ENCODE assay signal across 9 cellular contexts in the genomic region with DNA sequence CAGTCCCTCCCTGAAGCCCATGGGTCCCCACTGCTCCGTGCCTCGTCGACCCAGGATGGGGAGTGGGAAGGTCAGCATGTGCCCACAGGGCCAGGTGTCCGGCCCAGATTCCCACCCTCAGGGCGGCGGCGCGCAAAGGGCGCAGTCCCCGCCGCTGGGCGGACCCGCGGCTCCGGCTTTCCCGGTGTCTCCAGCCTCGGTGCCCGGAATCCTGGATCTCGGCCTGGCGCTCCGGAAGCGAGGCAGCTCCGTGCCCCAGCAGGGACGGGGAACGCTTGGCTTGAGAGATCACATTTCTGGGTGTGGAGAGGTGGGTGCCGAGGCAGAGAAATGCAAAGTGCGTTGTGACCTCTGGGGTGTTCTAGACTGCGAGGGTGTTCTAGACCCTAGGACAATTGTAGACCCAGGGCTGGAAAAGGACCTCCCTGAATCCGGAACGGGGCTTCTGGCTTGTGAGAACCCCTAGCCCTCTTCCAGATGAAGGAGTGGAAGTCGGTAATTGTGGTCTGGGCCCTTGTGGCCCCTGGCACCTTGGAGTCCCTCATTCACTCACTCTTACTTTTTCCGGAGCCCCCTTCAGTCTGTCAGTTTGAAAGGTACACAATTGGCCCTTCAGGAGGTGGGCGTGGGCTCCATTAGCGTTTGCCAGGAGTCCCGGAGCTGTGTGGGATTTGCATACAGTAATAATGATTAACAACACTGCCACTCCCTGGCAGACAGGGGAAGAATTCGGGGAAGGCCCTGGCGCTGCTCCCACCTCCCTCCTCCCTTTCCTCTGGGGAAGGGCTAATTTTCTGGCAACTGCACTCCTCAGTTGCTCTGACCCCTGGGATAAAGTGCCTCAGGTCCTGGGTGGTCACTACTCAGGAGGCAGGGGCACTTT. TPM values are rescaled to one million over a fixed set of nuclear protein-coding genes. Genes with fewer than 3 reads are reported as not detected.
A peak's percentile ranks its signal among the peaks of the same experiment; 100 is the strongest.
DNase-seq lines count a peak whose midpoint lies in the region; ATAC-seq, FAIRE-seq and TF ChIP-seq lines count a peak whose summit lies in the region.
"Had no signal": no experiment of that assay in that cellular context is flagged by ENCODE, and none has a peak within 500 bp of the region (broad histone marks: within the 10 kb centered on the region; RNA-seq: fewer than 3 reads in every experiment).

No MANE protein-coding gene starts in this region.

- H3K9me3 Mint-ChIP-seq in activated T-helper 2 cell treated with anti-CD3 and anti-CD28 coated beads, Interferon-gamma antibody, Interleukin-2, Interleukin-4, amounts not matched to agents 10 μg/mL and 5 μg/mL and 100 μg/mL, durations not matched to agents 14 hours and 24 hours and 36 hours: no peaks in the 10 kb centered on the region

- peaks cover 31% of the 10 kb centered on the region for H3K27me3 ChIP-seq in iPS DF 6.9 (ENCODE audit: control insufficient read depth, insufficient read depth, low read length)
- H3K27me3 ChIP-seq in rectal smooth muscle tissue (ENCODE audit: control insufficient read depth, insufficient read depth, low read length): peaks cover 2% of the 10 kb centered on the region

- intact Hi-C loops in activated T-helper 2 cell treated with anti-CD3 and anti-CD28 coated beads, Interferon-gamma antibody, Interleukin-2, Interleukin-4, amounts not matched to agents 10 μg/mL and 5 μg/mL and 100 μg/mL, durations not matched to agents 14 hours and 24 hours and 36 hours (cut with micrococcal nuclease): no loop called here

- no peak overlapping the region for H3K27ac ChIP-seq in 22Rv1
- H3K27ac ChIP-seq in iPS DF 6.9 (ENCODE audit: low read length): no peak overlapping the region
- H3K27ac ChIP-seq in rectal smooth muscle tissue (ENCODE audit: low read depth, low read length): peak overlapping the region; percentile 76

- H3K36me3 ChIP-seq in iPS DF 6.9 (ENCODE audit: control insufficient read depth, insufficient read depth, low read length) (no peaks in the 10 kb centered on the region), rectal smooth muscle tissue (ENCODE audit: control insufficient read depth, insufficient read depth, low read length) (no peaks in the 10 kb centered on the region)

- DNase-seq in GM19239 (ENCODE audit: insufficient read length, low spot score) (no peak), NCI-H2196 (lab: John Stamatoyannopoulos, UW; ENCODE audit: unreplicated experiment) (peak; percentile 84), astrocyte of the hippocampus (ENCODE audit: low read depth, low spot score) (peak; percentile 81), iPS DF 6.9 (ENCODE audit: low read depth, low spot score) (peak; percentile 37)
- no peak for DNase-seq in activated T-helper 2 cell treated with anti-CD3 and anti-CD28 coated beads, Interferon-gamma antibody, Interleukin-2, Interleukin-4, amounts not matched to agents 10 μg/mL and 5 μg/mL and 100 μg/mL, durations not matched to agents 14 hours and 24 hours and 36 hours (ENCODE audit: low spot score)

- H3K27me3 Mint-ChIP-seq in activated T-helper 2 cell treated with anti-CD3 and anti-CD28 coated beads, Interferon-gamma antibody, Interleukin-2, Interleukin-4, amounts not matched to agents 10 μg/mL and 5 μg/mL and 100 μg/mL, durations not matched to agents 14 hours and 24 hours and 36 hours (ENCODE audit: low read depth): peaks cover 78% of the 10 kb centered on the region

- no CpG with 5 or more reads among the region's 37 CpGs for WGBS in iPS DF 6.9 (ENCODE audit: insufficient coverage, insufficient read length)

- no peaks in the 10 kb centered on the region for H3K9me3 ChIP-seq in iPS DF 6.9 (ENCODE audit: control insufficient read depth, insufficient read depth, low read length)

- no peaks in the 10 kb centered on the region for H3K36me3 Mint-ChIP-seq in activated T-helper 2 cell treated with anti-CD3 and anti-CD28 coated beads, Interferon-gamma antibody, Interleukin-2, Interleukin-4, amounts not matched to agents 10 μg/mL and 5 μg/mL and 100 μg/mL, durations not matched to agents 14 hours and 24 hours and 36 hours (ENCODE audit: low read depth)

- ATAC-seq in activated CD4-positive, CD25-positive, alpha-beta regulatory T cell treated with anti-CD3 and anti-CD28 coated beads, Interleukin-2, amount 50 U/mL, for 24 hours: no peak

- no peaks in the 10 kb centered on the region for H3K4me1 Mint-ChIP-seq in activated T-helper 2 cell treated with anti-CD3 and anti-CD28 coated beads, Interferon-gamma antibody, Interleukin-2, Interleukin-4, amounts not matched to agents 10 μg/mL and 5 μg/mL and 100 μg/mL, durations not matched to agents 14 hours and 24 hours and 36 hours (ENCODE audit: low read depth)

- H3K4me3 ChIP-seq in iPS DF 6.9 (ENCODE audit: low read length) (peak overlapping the region; percentile 30; the same call in 1 of the 2 replicates), rectal smooth muscle tissue (ENCODE audit: low read length) (peak overlapping the region; percentile 77)

- no peak overlapping the region for H3K9ac ChIP-seq in rectal smooth muscle tissue (ENCODE audit: low read length)

- peak; percentile 39 for FAIRE-seq in GM19239 (lab: Jason Lieb, UNC)
- FAIRE-seq: endometrium had no signal

- no peak overlapping the region for H3K27ac Mint-ChIP-seq in activated T-helper 2 cell treated with anti-CD3 and anti-CD28 coated beads, Interferon-gamma antibody, Interleukin-2, Interleukin-4, amounts not matched to agents 10 μg/mL and 5 μg/mL and 100 μg/mL, durations not matched to agents 14 hours and 24 hours and 36 hours

- TF ChIP-seq CTCF in 22Rv1 (IDR thresholded peaks at IDR 0.05): peak; percentile 62

- H3K4me1 ChIP-seq in iPS DF 6.9 (ENCODE audit: control insufficient read depth, insufficient read depth, low read length): peaks cover 7% of the 10 kb centered on the region; the same call in 1 of the 2 replicates
- H3K4me1 ChIP-seq in rectal smooth muscle tissue (ENCODE audit: control insufficient read depth, insufficient read depth, low read length): peaks cover 17% of the 10 kb centered on the region

- no peak overlapping the region for H3K4me3 Mint-ChIP-seq in activated T-helper 2 cell treated with anti-CD3 and anti-CD28 coated beads, Interferon-gamma antibody, Interleukin-2, Interleukin-4, amounts not matched to agents 10 μg/mL and 5 μg/mL and 100 μg/mL, durations not matched to agents 14 hours and 24 hours and 36 hours (ENCODE audit: low read depth)

RNA-seq across cellular contexts. Expression of a gene that starts 1.7 kb away (rescaled TPM):
- total RNA-seq in activated T-helper 2 cell treated with anti-CD3 and anti-CD28 coated beads, Interferon-gamma antibody, Interleukin-2, Interleukin-4, amounts not matched to agents 10 μg/mL and 5 μg/mL and 100 μg/mL, durations not matched to agents 14 hours and 24 hours and 36 hours: not detected in 2 replicates

Comparison
In these comparisons a context has a peak if more than half of its experiments do, and no peak if none do; other contexts are left out.
1. DNase-seq: peak in NCI-H2196 (single experiment), astrocyte of the hippocampus (single experiment) and iPS DF 6.9 (single experiment); none in GM19239 (single experiment) and activated T-helper 2 cell treated with anti-CD3 and anti-CD28 coated beads, Interferon-gamma antibody, Interleukin-2, Interleukin-4, amounts not matched to agents 10 μg/mL and 5 μg/mL and 100 μg/mL, durations not matched to agents 14 hours and 24 hours and 36 hours (single experiment).